1 cellular context compared by ENCODE assay signal in genomic region chr4:120446051-120446567, GRCh38.
TF ChIP-seq lines count a peak whose summit lies in the region.

No MANE protein-coding gene starts in this region.

TF ChIP-seq in HepG2, 621 proteins besides CTCF, POLR2A, EP300 and RAD21 (continued from another document):
- TF ChIP-seq, protein P1, sequence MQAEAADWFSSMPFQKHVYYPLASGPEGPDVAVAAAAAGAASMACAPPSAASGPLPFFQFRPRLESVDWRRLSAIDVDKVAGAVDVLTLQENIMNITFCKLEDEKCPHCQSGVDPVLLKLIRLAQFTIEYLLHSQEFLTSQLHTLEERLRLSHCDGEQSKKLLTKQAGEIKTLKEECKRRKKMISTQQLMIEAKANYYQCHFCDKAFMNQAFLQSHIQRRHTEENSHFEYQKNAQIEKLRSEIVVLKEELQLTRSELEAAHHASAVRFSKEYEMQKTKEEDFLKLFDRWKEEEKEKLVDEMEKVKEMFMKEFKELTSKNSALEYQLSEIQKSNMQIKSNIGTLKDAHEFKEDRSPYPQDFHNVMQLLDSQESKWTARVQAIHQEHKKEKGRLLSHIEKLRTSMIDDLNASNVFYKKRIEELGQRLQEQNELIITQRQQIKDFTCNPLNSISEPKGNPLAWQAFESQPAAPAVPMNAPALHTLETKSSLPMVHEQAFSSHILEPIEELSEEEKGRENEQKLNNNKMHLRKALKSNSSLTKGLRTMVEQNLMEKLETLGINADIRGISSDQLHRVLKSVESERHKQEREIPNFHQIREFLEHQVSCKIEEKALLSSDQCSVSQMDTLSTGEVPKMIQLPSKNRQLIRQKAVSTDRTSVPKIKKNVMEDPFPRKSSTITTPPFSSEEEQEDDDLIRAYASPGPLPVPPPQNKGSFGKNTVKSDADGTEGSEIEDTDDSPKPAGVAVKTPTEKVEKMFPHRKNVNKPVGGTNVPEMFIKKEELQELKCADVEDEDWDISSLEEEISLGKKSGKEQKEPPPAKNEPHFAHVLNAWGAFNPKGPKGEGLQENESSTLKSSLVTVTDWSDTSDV (CRISPR knock-in tag; IDR thresholded peaks at IDR 0.05): no peak
- TF ChIP-seq ZNF552 (CRISPR knock-in tag; IDR thresholded peaks at IDR 0.05; ENCODE audit: borderline replicate concordance): no peak
TF ChIP-seq in HepG2: peak in this region for 0.
